8 cellular contexts compared by ENCODE assay signal in genomic region chr3:122754867-122755835, GRCh38. TPM values are rescaled to one million over a fixed set of nuclear protein-coding genes. Genes with fewer than 3 reads are reported as not detected.
A peak's percentile ranks its signal among the peaks of the same experiment; 100 is the strongest.
DNase-seq lines count a peak whose midpoint lies in the region; ATAC-seq, FAIRE-seq and TF ChIP-seq lines count a peak whose summit lies in the region.

No MANE protein-coding gene starts in this region.

- no peaks in the 10 kb centered on the region for H3K9me3 ChIP-seq in endothelial cell of umbilical vein (replicated peaks; ENCODE audit: control insufficient read depth, insufficient read depth, low read length)
- no peaks in the 10 kb centered on the region for H3K9me3 ChIP-seq in osteoblast (ENCODE audit: low read depth, low read length)

- intact Hi-C loops in endothelial cell of umbilical vein (cut with micrococcal nuclease) = loop anchor here (1.0 to 10.0 kb wide), 3 partner anchors 188 to 500 kb away; no protein-coding TSS in a partner anchor

- H4K20me1 ChIP-seq in endothelial cell of umbilical vein (replicated peaks; ENCODE audit: control insufficient read depth, extremely low read depth, insufficient read depth, low read length) = no peaks in the 10 kb centered on the region
- H4K20me1 ChIP-seq in osteoblast (ENCODE audit: insufficient read depth, low read length) = no peaks in the 10 kb centered on the region

- DNase-seq in AG20443 (ENCODE audit: low spot score) (peak; percentile 55), NCI-H226 (peak; percentile 37), endothelial cell of umbilical vein (ENCODE audit: low read depth, low spot score) (peak; percentile 36), osteoblast (ENCODE audit: insufficient read length, low spot score, missing footprints) (peak; percentile 56), NCI-H2227 treated with DMSO at 0.1 percent for 48 hours (lab: John Stamatoyannopoulos, UW) (no peak), NCI-H187 treated with DMSO at 0.1 percent for 48 hours (lab: John Stamatoyannopoulos, UW) (no peak)

- peak; percentile 82 for FAIRE-seq in endothelial cell of umbilical vein (lab: Jason Lieb, UNC)

- POLR2A ChIA-PET in endothelial cell of umbilical vein (lab: Charles Lee) = interaction anchor here (0.6 kb wide), 1 partner anchor 170 kb away, joined by 3 read pairs; no protein-coding TSS in a partner anchor

- H3K4me3 ChIP-seq in endothelial cell of umbilical vein (replicated peaks in 1 of 3; ENCODE audit: insufficient read depth in 1 of 3, low read depth in 1 of 3, low read length in 3 of 3) (no peak overlapping the region), osteoblast (ENCODE audit: insufficient read depth, low read length) (no peak overlapping the region)

- peak; percentile 68 for ATAC-seq in GM19372 (IDR thresholded peaks at IDR 0.05; ENCODE audit: low read depth, unreplicated experiment)
- no peak for ATAC-seq in HG03045 (IDR thresholded peaks at IDR 0.05; ENCODE audit: unreplicated experiment)

- CTCF ChIA-PET in endothelial cell of umbilical vein (lab: Charles Lee) = interaction anchor here (0.6 to 3.0 kb wide), 27 partner anchors 10 to 504 kb away, joined by 3 to 28 read pairs (median 4); partner anchors contain the start of genes HSPBAP1 and SEMA5B

- H2AFZ ChIP-seq in endothelial cell of umbilical vein (ENCODE audit: low read depth, low read length) (no peak overlapping the region), osteoblast (ENCODE audit: low read length) (no peak overlapping the region)

- TF ChIP-seq CTCF in endothelial cell of umbilical vein (IDR thresholded peaks at IDR 0.05; ENCODE audit: extremely low read depth in 1 of 2, insufficient read depth in 1 of 2, low read depth in 1 of 2, low read length in 2 of 2) (peak; percentile 56 to 68), osteoblast (IDR thresholded peaks at IDR 0.05; ENCODE audit: extremely low read depth, low read depth, low read length) (peak; percentile 88)

- no peaks in the 10 kb centered on the region for H3K27me3 ChIP-seq in endothelial cell of umbilical vein (ENCODE audit: control insufficient read depth in 2 of 2, insufficient read depth in 2 of 2, low read length in 2 of 2)
- no peaks in the 10 kb centered on the region for H3K27me3 ChIP-seq in osteoblast (ENCODE audit: insufficient read depth, low read length)

- dilution Hi-C loops in endothelial cell of umbilical vein (cut with MboI; ENCODE audit: extremely low pct_ligation_motif_present, low sequenced_read_pairs) = no loop called here

- H3K79me2 ChIP-seq in endothelial cell of umbilical vein (ENCODE audit: control insufficient read depth, insufficient read depth, low read length) (no peaks in the 10 kb centered on the region), osteoblast (ENCODE audit: insufficient read depth, low read length) (no peaks in the 10 kb centered on the region)

- H3K36me3 ChIP-seq in endothelial cell of umbilical vein (ENCODE audit: control insufficient read depth in 2 of 2, extremely low read depth in 1 of 2, insufficient read depth in 2 of 2, low read length in 2 of 2) (no peaks in the 10 kb centered on the region), osteoblast (ENCODE audit: insufficient read depth, low read length) (no peaks in the 10 kb centered on the region)

- no peaks in the 10 kb centered on the region for H3K4me1 ChIP-seq in endothelial cell of umbilical vein (ENCODE audit: control insufficient read depth, extremely low read depth, insufficient read depth, low read length)
- no peaks in the 10 kb centered on the region for H3K4me1 ChIP-seq in osteoblast (ENCODE audit: insufficient read depth, low read length)

- no peak overlapping the region for H3K9ac ChIP-seq in endothelial cell of umbilical vein (replicated peaks; ENCODE audit: extremely low read depth, insufficient read depth, low read length)

- H3K27ac ChIP-seq in endothelial cell of umbilical vein (ENCODE audit: insufficient read depth, low read depth, low read length) (no peak overlapping the region), osteoblast (ENCODE audit: low read depth, low read length) (no peak overlapping the region)

- H3K4me2 ChIP-seq in endothelial cell of umbilical vein (ENCODE audit: insufficient read depth, low read length) = no peak overlapping the region
- H3K4me2 ChIP-seq in osteoblast (ENCODE audit: insufficient read depth, low read length) = no peak overlapping the region

- no peaks in the 10 kb centered on the region for H3K9me1 ChIP-seq in endothelial cell of umbilical vein (replicated peaks; ENCODE audit: control insufficient read depth, extremely low read depth, insufficient read depth, low read length)

- no peak for TF ChIP-seq POLR2A in endothelial cell of umbilical vein (IDR thresholded peaks at IDR 0.05; ENCODE audit: low read depth, low read length)

- BruUV-seq in endothelial cell of umbilical vein (replicated peaks; lab: Mats Ljungman, UMichigan) = no TSS peak

TF ChIP-seq in endothelial cell of umbilical vein, 7 proteins besides CTCF, POLR2A, EP300 and RAD21:
- TF ChIP-seq EZH2 (IDR thresholded peaks at IDR 0.05; ENCODE audit: borderline replicate concordance, low read depth, low read length, severe bottlenecking) (no peak), GATA2 (IDR thresholded peaks at IDR 0.05; ENCODE audit: insufficient read depth, insufficient read length, low read depth, low read length) (no peak), JUN (IDR thresholded peaks at IDR 0.05; ENCODE audit: borderline replicate concordance, insufficient read depth, insufficient read length, low read depth) (no peak), POLR2AphosphoS5 (IDR thresholded peaks at IDR 0.05; ENCODE audit: insufficient read depth, low read depth, low read length) (no peak), FOS (IDR thresholded peaks at IDR 0.05; ENCODE audit: borderline replicate concordance, insufficient read depth, low read length) (no peak), MYC (IDR thresholded peaks at IDR 0.05; ENCODE audit: low read depth, low read length) (no peak), MAX (IDR thresholded peaks at IDR 0.05; ENCODE audit: insufficient read depth, insufficient read length) (no peak)

RNA-seq across cellular contexts. Expression of gene HSPBAP1, which starts 38.5 kb away (rescaled TPM):
- total RNA-seq in endothelial cell of umbilical vein (9.2 and 10.6 TPM in 2 replicates), osteoblast (13.8 and 16.2 TPM in 2 replicates)
- 4.1 and 5.3 TPM in 2 replicates for polyA plus RNA-seq in endothelial cell of umbilical vein
- polyA plus RNA-seq in endothelial cell of umbilical vein (2011; cell fraction: cytosol; rRNA removed) = 4.2 and 4.3 TPM in 2 replicates
- polyA plus RNA-seq in endothelial cell of umbilical vein (2011; cell fraction: nucleus; rRNA removed) = 25.5 and 31.9 TPM in 2 replicates
- 3.8 and 4.0 TPM in 2 replicates for polyA plus RNA-seq in endothelial cell of umbilical vein (2012)
- 7.5 and 9.9 TPM in 2 replicates for polyA minus RNA-seq in endothelial cell of umbilical vein
- polyA minus RNA-seq in endothelial cell of umbilical vein (2011; cell fraction: cytosol; rRNA and poly(A)+ RNA removed) = 4.6 TPM
- polyA minus RNA-seq in endothelial cell of umbilical vein (2011; cell fraction: nucleus; rRNA and poly(A)+ RNA removed) = 12.2 and 19.8 TPM in 2 replicates

RNA-seq across cellular contexts. Expression of gene SLC49A4, which starts 39.7 kb away (rescaled TPM):
- total RNA-seq in endothelial cell of umbilical vein = 10.4 and 11.6 TPM in 2 replicates
- polyA plus RNA-seq in endothelial cell of umbilical vein = 7.0 and 10.9 TPM in 2 replicates
- 6.2 and 6.9 TPM in 2 replicates for polyA plus RNA-seq in endothelial cell of umbilical vein (2011; cell fraction: cytosol; rRNA removed)
- polyA plus RNA-seq in endothelial cell of umbilical vein (2011; cell fraction: nucleus; rRNA removed) = 3.6 and 5.6 TPM in 2 replicates
- 6.0 and 9.9 TPM in 2 replicates for polyA plus RNA-seq in endothelial cell of umbilical vein (2012)
- polyA minus RNA-seq in endothelial cell of umbilical vein = 14.4 and 21.2 TPM in 2 replicates
- polyA minus RNA-seq in endothelial cell of umbilical vein (2011; cell fraction: cytosol; rRNA and poly(A)+ RNA removed) = 13.0 TPM
- 6.7 and 12.0 TPM in 2 replicates for polyA minus RNA-seq in endothelial cell of umbilical vein (2011; cell fraction: nucleus; rRNA and poly(A)+ RNA removed)
- 41.8 and 43.4 TPM in 2 replicates for total RNA-seq in osteoblast

Comparison
In these comparisons a context has a peak if more than half of its experiments do, and no peak if none do; other contexts are left out.
1. DNase-seq: peak in AG20443 (single experiment), NCI-H226 (single experiment), endothelial cell of umbilical vein (single experiment) and osteoblast (single experiment); none in NCI-H2227 treated with DMSO at 0.1 percent for 48 hours (single experiment) and NCI-H187 treated with DMSO at 0.1 percent for 48 hours (single experiment).